Comparison of ENCODE assay signal across 1 cellular context in genomic region chr5:69217732-69218568, GRCh38.
A peak's percentile ranks its signal among the peaks of the same experiment; 100 is the strongest.
TF ChIP-seq lines count a peak whose summit lies in the region.

No MANE protein-coding gene starts in this region.

TF ChIP-seq in GM12878, 131 proteins besides CTCF, POLR2A, EP300 and RAD21 (continued from another document):
- TF ChIP-seq ZNF207 (IDR thresholded peaks at IDR 0.05; ENCODE audit: borderline replicate concordance) (peak; percentile 82), ZBED1 (IDR thresholded peaks at IDR 0.05; ENCODE audit: borderline replicate concordance) (0 out of 2 replicates have a peak, but pooled peaks have one; percentile 26), LARP7 (IDR thresholded peaks at IDR 0.05) (peak; percentile 96), TARDBP (IDR thresholded peaks at IDR 0.05; ENCODE audit: borderline replicate concordance) (0 out of 2 replicates have a peak, but pooled peaks have one; percentile 34), SMAD5 (IDR thresholded peaks at IDR 0.05; ENCODE audit: low read depth) (peak; percentile 65), BCL3 (IDR thresholded peaks at IDR 0.05; ENCODE audit: borderline replicate concordance, insufficient read depth, low read depth, low read length, poor library complexity, severe bottlenecking) (no peak), IKZF1 (conservative IDR thresholded peaks at IDR 0.05) (peak; percentile 84), IRF4 (IDR thresholded peaks at IDR 0.05; ENCODE audit: low read depth, low read length) (no peak), RFX5 (IDR thresholded peaks at IDR 0.05; ENCODE audit: low read depth, low read length) (peak; percentile 82), SREBF1 (IDR thresholded peaks at IDR 0.05; ENCODE audit: low read length) (no peak; the same call in 1 of the 2 replicates), SPI1 (IDR thresholded peaks at IDR 0.05; ENCODE audit: borderline replicate concordance, insufficient read depth, low read depth, low read length) (no peak)
- TF ChIP-seq, protein P1, sequence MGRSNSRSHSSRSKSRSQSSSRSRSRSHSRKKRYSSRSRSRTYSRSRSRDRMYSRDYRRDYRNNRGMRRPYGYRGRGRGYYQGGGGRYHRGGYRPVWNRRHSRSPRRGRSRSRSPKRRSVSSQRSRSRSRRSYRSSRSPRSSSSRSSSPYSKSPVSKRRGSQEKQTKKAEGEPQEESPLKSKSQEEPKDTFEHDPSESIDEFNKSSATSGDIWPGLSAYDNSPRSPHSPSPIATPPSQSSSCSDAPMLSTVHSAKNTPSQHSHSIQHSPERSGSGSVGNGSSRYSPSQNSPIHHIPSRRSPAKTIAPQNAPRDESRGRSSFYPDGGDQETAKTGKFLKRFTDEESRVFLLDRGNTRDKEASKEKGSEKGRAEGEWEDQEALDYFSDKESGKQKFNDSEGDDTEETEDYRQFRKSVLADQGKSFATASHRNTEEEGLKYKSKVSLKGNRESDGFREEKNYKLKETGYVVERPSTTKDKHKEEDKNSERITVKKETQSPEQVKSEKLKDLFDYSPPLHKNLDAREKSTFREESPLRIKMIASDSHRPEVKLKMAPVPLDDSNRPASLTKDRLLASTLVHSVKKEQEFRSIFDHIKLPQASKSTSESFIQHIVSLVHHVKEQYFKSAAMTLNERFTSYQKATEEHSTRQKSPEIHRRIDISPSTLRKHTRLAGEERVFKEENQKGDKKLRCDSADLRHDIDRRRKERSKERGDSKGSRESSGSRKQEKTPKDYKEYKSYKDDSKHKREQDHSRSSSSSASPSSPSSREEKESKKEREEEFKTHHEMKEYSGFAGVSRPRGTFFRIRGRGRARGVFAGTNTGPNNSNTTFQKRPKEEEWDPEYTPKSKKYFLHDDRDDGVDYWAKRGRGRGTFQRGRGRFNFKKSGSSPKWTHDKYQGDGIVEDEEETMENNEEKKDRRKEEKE (IDR thresholded peaks at IDR 0.05) = no peak
